In genomic region chr2:132478669-132479068, GRCh38 we compare ENCODE assay signal across 19 cellular contexts.
"Had no signal": no experiment of that assay in that cellular context is flagged by ENCODE, and none has a peak within 500 bp of the region (broad histone marks: within the 10 kb centered on the region; RNA-seq: fewer than 3 reads in every experiment).

No MANE protein-coding gene starts in this region.

- H3K9me3 ChIP-seq: gastrocnemius medialis, heart left ventricle, ovary, sigmoid colon, thoracic aorta, upper lobe of right lung had no signal

- DNase-seq: activated B cell treated with CpG ODN at 0.5 μM for 24 hours; activated CD4-positive, alpha-beta T cell treated with anti-CD3 and anti-CD28 coated beads for 48 hours; activated CD8-positive, alpha-beta memory T cell treated with anti-CD3 and anti-CD28 coated beads, Interleukin-2, amount 50 U/mL, for 4 hours; activated CD8-positive, alpha-beta T cell treated with anti-CD3 and anti-CD28 coated beads for 36 hours; activated effector memory CD4-positive, alpha-beta T cell treated with anti-CD3 and anti-CD28 coated beads, Interleukin-2, amount 50 U/mL, for 16 hours; activated T-cell treated with anti-CD3 and anti-CD28 coated beads, Interleukin-2, amount 50 U/mL, for 48 hours; amniotic stem cell; brain microvascular endothelial cell; cortex of kidney; effector CD4-positive, alpha-beta T cell; gastrocnemius medialis; heart left ventricle; left colon; naive B cell; ovary; sigmoid colon; spleen; upper lobe of right lung had no signal

- H3K4me3 ChIP-seq: gastrocnemius medialis, heart left ventricle, ovary, sigmoid colon, spleen, thoracic aorta, upper lobe of right lung had no signal

- H3K27me3 ChIP-seq: brain microvascular endothelial cell, gastrocnemius medialis, heart left ventricle, ovary, sigmoid colon, spleen, upper lobe of right lung had no signal

- H3K36me3 ChIP-seq: brain microvascular endothelial cell, gastrocnemius medialis, heart left ventricle, ovary, sigmoid colon, spleen, thoracic aorta, upper lobe of right lung had no signal

- H3K27ac ChIP-seq: brain microvascular endothelial cell, gastrocnemius medialis, heart left ventricle, ovary, sigmoid colon, spleen, thoracic aorta, upper lobe of right lung had no signal

- H3K4me1 ChIP-seq: gastrocnemius medialis, heart left ventricle, sigmoid colon, spleen, upper lobe of right lung had no signal
